In the genomic region with DNA sequence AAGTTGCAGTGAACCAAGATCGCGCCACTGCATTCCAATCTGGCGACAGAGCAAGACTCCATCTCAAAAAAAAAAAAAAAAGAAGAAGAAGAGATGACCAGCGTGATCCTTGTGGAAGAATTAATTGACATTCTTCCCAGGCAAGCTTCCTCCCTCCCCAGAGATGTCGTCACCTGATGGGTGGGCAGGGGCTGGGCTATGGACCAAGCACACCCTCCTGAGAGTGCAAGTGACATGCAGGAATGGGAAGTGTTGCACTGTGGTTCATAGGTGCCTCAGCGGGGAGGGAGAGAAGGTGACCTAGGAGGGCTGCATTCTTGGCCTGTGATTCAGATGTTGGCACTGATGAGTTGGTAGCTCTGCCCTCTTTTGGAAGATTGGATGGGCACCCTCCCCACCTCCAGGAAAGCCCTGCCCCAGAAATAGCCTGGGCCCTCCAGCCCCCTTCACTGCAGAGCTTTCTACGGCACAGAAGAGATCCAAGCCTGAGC, we compare ENCODE assay signal across 2 cellular contexts.
A peak's percentile ranks its signal among the peaks of the same experiment; 100 is the strongest.
TF ChIP-seq lines count a peak whose summit lies in the region.

No MANE protein-coding gene starts in this region.

TF ChIP-seq in HCT116, 20 proteins besides CTCF, POLR2A, EP300 and RAD21:
- TF ChIP-seq, protein P1, sequence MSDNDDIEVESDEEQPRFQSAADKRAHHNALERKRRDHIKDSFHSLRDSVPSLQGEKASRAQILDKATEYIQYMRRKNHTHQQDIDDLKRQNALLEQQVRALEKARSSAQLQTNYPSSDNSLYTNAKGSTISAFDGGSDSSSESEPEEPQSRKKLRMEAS (IDR thresholded peaks at IDR 0.05), result no peak
- TF ChIP-seq SIN3A (IDR thresholded peaks at IDR 0.05; ENCODE audit: low read depth), result no peak
- no peak for TF ChIP-seq YY1 (IDR thresholded peaks at IDR 0.05; ENCODE audit: extremely low read depth, insufficient replicate concordance, low read depth, low read length)
- TF ChIP-seq SRF (IDR thresholded peaks at IDR 0.05; ENCODE audit: low read depth), result no peak
- TF ChIP-seq, protein P2, sequence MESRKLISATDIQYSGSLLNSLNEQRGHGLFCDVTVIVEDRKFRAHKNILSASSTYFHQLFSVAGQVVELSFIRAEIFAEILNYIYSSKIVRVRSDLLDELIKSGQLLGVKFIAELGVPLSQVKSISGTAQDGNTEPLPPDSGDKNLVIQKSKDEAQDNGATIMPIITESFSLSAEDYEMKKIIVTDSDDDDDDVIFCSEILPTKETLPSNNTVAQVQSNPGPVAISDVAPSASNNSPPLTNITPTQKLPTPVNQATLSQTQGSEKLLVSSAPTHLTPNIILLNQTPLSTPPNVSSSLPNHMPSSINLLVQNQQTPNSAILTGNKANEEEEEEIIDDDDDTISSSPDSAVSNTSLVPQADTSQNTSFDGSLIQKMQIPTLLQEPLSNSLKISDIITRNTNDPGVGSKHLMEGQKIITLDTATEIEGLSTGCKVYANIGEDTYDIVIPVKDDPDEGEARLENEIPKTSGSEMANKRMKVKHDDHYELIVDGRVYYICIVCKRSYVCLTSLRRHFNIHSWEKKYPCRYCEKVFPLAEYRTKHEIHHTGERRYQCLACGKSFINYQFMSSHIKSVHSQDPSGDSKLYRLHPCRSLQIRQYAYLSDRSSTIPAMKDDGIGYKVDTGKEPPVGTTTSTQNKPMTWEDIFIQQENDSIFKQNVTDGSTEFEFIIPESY (IDR thresholded peaks at IDR 0.05; ENCODE audit: extremely low read depth, insufficient replicate concordance, low read length), result no peak
- TF ChIP-seq ELF1 (IDR thresholded peaks at IDR 0.05; ENCODE audit: borderline replicate concordance, low read depth), result no peak
- no peak for TF ChIP-seq TCF7L2 (IDR thresholded peaks at IDR 0.05; ENCODE audit: borderline replicate concordance, extremely low read depth, insufficient read depth, insufficient read length)
- no peak for TF ChIP-seq CEBPB (IDR thresholded peaks at IDR 0.05; ENCODE audit: low read depth)
- TF ChIP-seq FOSL1 (IDR thresholded peaks at IDR 0.05; ENCODE audit: low read depth), result peak; percentile 42; the same call in 1 of the 2 replicates
- no peak for TF ChIP-seq EZH2 (IDR thresholded peaks at IDR 0.05)
- TF ChIP-seq POLR2AphosphoS5 (IDR thresholded peaks at IDR 0.05; ENCODE audit: low read depth, low read length), result peak; percentile 46
- no peak for TF ChIP-seq ZFX (IDR thresholded peaks at IDR 0.05)
- no peak for TF ChIP-seq ZNF274 (IDR thresholded peaks at IDR 0.05; ENCODE audit: low read depth, low read length)
- TF ChIP-seq, protein P3, sequence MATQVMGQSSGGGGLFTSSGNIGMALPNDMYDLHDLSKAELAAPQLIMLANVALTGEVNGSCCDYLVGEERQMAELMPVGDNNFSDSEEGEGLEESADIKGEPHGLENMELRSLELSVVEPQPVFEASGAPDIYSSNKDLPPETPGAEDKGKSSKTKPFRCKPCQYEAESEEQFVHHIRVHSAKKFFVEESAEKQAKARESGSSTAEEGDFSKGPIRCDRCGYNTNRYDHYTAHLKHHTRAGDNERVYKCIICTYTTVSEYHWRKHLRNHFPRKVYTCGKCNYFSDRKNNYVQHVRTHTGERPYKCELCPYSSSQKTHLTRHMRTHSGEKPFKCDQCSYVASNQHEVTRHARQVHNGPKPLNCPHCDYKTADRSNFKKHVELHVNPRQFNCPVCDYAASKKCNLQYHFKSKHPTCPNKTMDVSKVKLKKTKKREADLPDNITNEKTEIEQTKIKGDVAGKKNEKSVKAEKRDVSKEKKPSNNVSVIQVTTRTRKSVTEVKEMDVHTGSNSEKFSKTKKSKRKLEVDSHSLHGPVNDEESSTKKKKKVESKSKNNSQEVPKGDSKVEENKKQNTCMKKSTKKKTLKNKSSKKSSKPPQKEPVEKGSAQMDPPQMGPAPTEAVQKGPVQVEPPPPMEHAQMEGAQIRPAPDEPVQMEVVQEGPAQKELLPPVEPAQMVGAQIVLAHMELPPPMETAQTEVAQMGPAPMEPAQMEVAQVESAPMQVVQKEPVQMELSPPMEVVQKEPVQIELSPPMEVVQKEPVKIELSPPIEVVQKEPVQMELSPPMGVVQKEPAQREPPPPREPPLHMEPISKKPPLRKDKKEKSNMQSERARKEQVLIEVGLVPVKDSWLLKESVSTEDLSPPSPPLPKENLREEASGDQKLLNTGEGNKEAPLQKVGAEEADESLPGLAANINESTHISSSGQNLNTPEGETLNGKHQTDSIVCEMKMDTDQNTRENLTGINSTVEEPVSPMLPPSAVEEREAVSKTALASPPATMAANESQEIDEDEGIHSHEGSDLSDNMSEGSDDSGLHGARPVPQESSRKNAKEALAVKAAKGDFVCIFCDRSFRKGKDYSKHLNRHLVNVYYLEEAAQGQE (IDR thresholded peaks at IDR 0.05; ENCODE audit: low read depth), result no peak
- TF ChIP-seq SP1 (IDR thresholded peaks at IDR 0.05; ENCODE audit: low read depth), result peak; percentile 49
- TF ChIP-seq, protein P4, sequence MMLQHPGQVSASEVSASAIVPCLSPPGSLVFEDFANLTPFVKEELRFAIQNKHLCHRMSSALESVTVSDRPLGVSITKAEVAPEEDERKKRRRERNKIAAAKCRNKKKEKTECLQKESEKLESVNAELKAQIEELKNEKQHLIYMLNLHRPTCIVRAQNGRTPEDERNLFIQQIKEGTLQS (IDR thresholded peaks at IDR 0.05), result no peak
- TF ChIP-seq EZH2phosphoT487 (IDR thresholded peaks at IDR 0.05; ENCODE audit: borderline replicate concordance), result no peak
- no peak for TF ChIP-seq CBX3 (IDR thresholded peaks at IDR 0.05; ENCODE audit: low read depth)
- TF ChIP-seq JUND (IDR thresholded peaks at IDR 0.05), result peak; percentile 58
- TF ChIP-seq EGR1 (IDR thresholded peaks at IDR 0.05; ENCODE audit: low read depth), result no peak

TF ChIP-seq in SK-N-SH, 30 proteins besides CTCF, POLR2A, EP300 and RAD21:
- TF ChIP-seq JUND (IDR thresholded peaks at IDR 0.05) (peak; percentile 43), NFIC (IDR thresholded peaks at IDR 0.05; ENCODE audit: borderline replicate concordance) (peak; percentile 65), TCF12 (IDR thresholded peaks at IDR 0.05) (no peak), TAF1 (IDR thresholded peaks at IDR 0.05; ENCODE audit: borderline replicate concordance, low read depth, low read length) (no peak)
- TF ChIP-seq, protein P5, sequence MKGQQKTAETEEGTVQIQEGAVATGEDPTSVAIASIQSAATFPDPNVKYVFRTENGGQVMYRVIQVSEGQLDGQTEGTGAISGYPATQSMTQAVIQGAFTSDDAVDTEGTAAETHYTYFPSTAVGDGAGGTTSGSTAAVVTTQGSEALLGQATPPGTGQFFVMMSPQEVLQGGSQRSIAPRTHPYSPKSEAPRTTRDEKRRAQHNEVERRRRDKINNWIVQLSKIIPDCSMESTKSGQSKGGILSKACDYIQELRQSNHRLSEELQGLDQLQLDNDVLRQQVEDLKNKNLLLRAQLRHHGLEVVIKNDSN (IDR thresholded peaks at IDR 0.05; ENCODE audit: borderline replicate concordance, low read depth), result no peak
TF ChIP-seq in SK-N-SH: peak in this region for 2.
